8 cellular contexts compared by ENCODE assay signal in genomic region chr3:12840591-12841084, GRCh38. TPM values are rescaled to one million over a fixed set of nuclear protein-coding genes. Genes with fewer than 3 reads are reported as not detected.
A peak's percentile ranks its signal among the peaks of the same experiment; 100 is the strongest.
DNase-seq lines count a peak whose midpoint lies in the region; ATAC-seq, FAIRE-seq and TF ChIP-seq lines count a peak whose summit lies in the region.

No MANE protein-coding gene starts in this region.

- peak overlapping the region; percentile 84 for H3K4me2 ChIP-seq in A549

- peak overlapping the region; percentile 98 for H3K4me3 ChIP-seq in A549
- H3K4me3 ChIP-seq in right cardiac atrium (ENCODE audit: low read length): peak overlapping the region; percentile 56

- H3K36me3 Mint-ChIP-seq in WTC11: peaks cover 59% of the 10 kb centered on the region
- H3K36me3 Mint-ChIP-seq in stimulated activated memory B cell treated with anti-CD40 and anti-IgM and Interleukin-4, amounts not matched to agents 10 μg/mL and 1 μg/mL and 100 μg/mL, for 72 hours: peaks cover 52% of the 10 kb centered on the region

- H3K27ac ChIP-seq in A549 (peak overlapping the region; percentile 95 to 97), right cardiac atrium (ENCODE audit: low read length) (peak overlapping the region; percentile 74)

- no peak for FAIRE-seq in A549 (lab: Jason Lieb, UNC)

- TF ChIP-seq CTCF in A549 (IDR thresholded peaks at IDR 0.05) (no peak), WTC11 (IDR thresholded peaks at IDR 0.05) (no peak)

- WGBS in A549 (ENCODE audit: missing lambda C conversion rate): 8% methylated on average over 13 of the region's 13 CpGs
- WGBS in right cardiac atrium: 9% methylated on average over 13 of the region's 13 CpGs

- no peak for DNase-seq in A549 (ENCODE audit: low read depth in 1 of 2, low spot score in 1 of 2)
- no peak for DNase-seq in WTC11 (ENCODE audit: low spot score)
- DNase-seq in right cardiac atrium: no peak
- no peak for DNase-seq in posterior vena cava (ENCODE audit: low spot score)
- no peak for DNase-seq in NCI-H510A treated with DMSO at 0.1 percent for 48 hours (lab: John Stamatoyannopoulos, UW)
- DNase-seq in NCI-H187 (lab: John Stamatoyannopoulos, UW): no peak

- peaks cover 57% of the 10 kb centered on the region for H3K4me1 Mint-ChIP-seq in WTC11
- peaks cover 52% of the 10 kb centered on the region for H3K4me1 Mint-ChIP-seq in stimulated activated memory B cell treated with anti-CD40 and anti-IgM and Interleukin-4, amounts not matched to agents 10 μg/mL and 1 μg/mL and 100 μg/mL, for 72 hours

- intact Hi-C loops in right cardiac atrium (cut with DNase I): no loop called here
- intact Hi-C loops in posterior vena cava (cut with DNase I): no loop called here

- no peaks in the 10 kb centered on the region for H3K27me3 ChIP-seq in right cardiac atrium (ENCODE audit: control insufficient read depth, insufficient read depth)

- no peaks in the 10 kb centered on the region; the same call in 1 of the 2 replicates for H3K27me3 Mint-ChIP-seq in WTC11 (ENCODE audit: low read depth)
- no peaks in the 10 kb centered on the region for H3K27me3 Mint-ChIP-seq in stimulated activated memory B cell treated with anti-CD40 and anti-IgM and Interleukin-4, amounts not matched to agents 10 μg/mL and 1 μg/mL and 100 μg/mL, for 72 hours

- CTCF ChIA-PET in A549 (lab: Yijun Ruan, JAX) (interaction anchor here (0.7 to 3.5 kb wide), 14 partner anchors 9 to 51 kb away, joined by 3 to 47 read pairs (median 8); no protein-coding TSS in a partner anchor), WTC11 (lab: Charles Lee) (interaction anchor here (1.2 to 2.7 kb wide), 7 partner anchors 11 to 295 kb away, joined by 3 to 10 read pairs (median 5); no protein-coding TSS in a partner anchor)

- H3K9me3 Mint-ChIP-seq in WTC11: peaks cover 7% of the 10 kb centered on the region
- no peaks in the 10 kb centered on the region for H3K9me3 Mint-ChIP-seq in stimulated activated memory B cell treated with anti-CD40 and anti-IgM and Interleukin-4, amounts not matched to agents 10 μg/mL and 1 μg/mL and 100 μg/mL, for 72 hours

- no peak for TF ChIP-seq RAD21 in A549 (conservative IDR thresholded peaks at IDR 0.05 in 1 of 2, IDR thresholded peaks at IDR 0.05 in 1 of 2)

- no peak for TF ChIP-seq POLR2A in A549 (IDR thresholded peaks at IDR 0.05; ENCODE audit: low read length)

- H3K4me1 ChIP-seq in A549 (peaks cover 33% of the 10 kb centered on the region), right cardiac atrium (ENCODE audit: control insufficient read depth, insufficient read depth, low read length) (peaks cover 9% of the 10 kb centered on the region)

- no peak for TF ChIP-seq EP300 in A549 (IDR thresholded peaks at IDR 0.05)

- peak overlapping the region; percentile 98 for H3K4me3 Mint-ChIP-seq in WTC11
- peak overlapping the region; percentile 93 for H3K4me3 Mint-ChIP-seq in stimulated activated memory B cell treated with anti-CD40 and anti-IgM and Interleukin-4, amounts not matched to agents 10 μg/mL and 1 μg/mL and 100 μg/mL, for 72 hours

- no peaks in the 10 kb centered on the region for H3K9me3 ChIP-seq in A549
- no peaks in the 10 kb centered on the region for H3K9me3 ChIP-seq in right cardiac atrium (ENCODE audit: control insufficient read depth, low read length)

- peak overlapping the region; percentile 99 for H3K27ac Mint-ChIP-seq in WTC11
- peak overlapping the region; percentile 99 for H3K27ac Mint-ChIP-seq in stimulated activated memory B cell treated with anti-CD40 and anti-IgM and Interleukin-4, amounts not matched to agents 10 μg/mL and 1 μg/mL and 100 μg/mL, for 72 hours

- POLR2A ChIA-PET in A549 (lab: Yijun Ruan, JAX): interaction anchor here (1.7 to 2.4 kb wide), 2 partner anchors 8 to 77 kb away, joined by 4 to 20 read pairs; no protein-coding TSS in a partner anchor
- POLR2A ChIA-PET in WTC11 (lab: Charles Lee): no interaction called here

- ATAC-seq in A549: peak in 1 of 2 experiments; percentile 7; a peak in 2 of 6 replicates
- ATAC-seq in GM21576 (IDR thresholded peaks at IDR 0.05; ENCODE audit: unreplicated experiment): peak; percentile 4
- no peak for ATAC-seq in WTC11
- peak; percentile 2 to 4 for ATAC-seq in right cardiac atrium
- peak; percentile 4 for ATAC-seq in stimulated activated memory B cell treated with anti-CD40 and anti-IgM and Interleukin-4, amounts not matched to agents 10 μg/mL and 1 μg/mL and 100 μg/mL, for 72 hours

TF ChIP-seq in A549, 52 proteins besides CTCF, POLR2A, EP300 and RAD21:
- TF ChIP-seq RCOR1 (IDR thresholded peaks at IDR 0.05; ENCODE audit: low read depth, low read length) (no peak), TFCP2L1 (CRISPR knock-in tag; IDR thresholded peaks at IDR 0.05) (peak; percentile 18; the same call in 1 of the 2 replicates)

TF ChIP-seq in WTC11, 78 proteins besides CTCF, POLR2A, EP300 and RAD21 (continues in another document):
- TF ChIP-seq ATF2 (CRISPR knock-in tag; IDR thresholded peaks at IDR 0.05; ENCODE audit: borderline replicate concordance, low read depth): no peak
- no peak for TF ChIP-seq ZNF138 (CRISPR knock-in tag; conservative IDR thresholded peaks at IDR 0.05)
- no peak for TF ChIP-seq E2F5 (CRISPR knock-in tag; IDR thresholded peaks at IDR 0.05)
- no peak for TF ChIP-seq NR3C1 (CRISPR knock-in tag; conservative IDR thresholded peaks at IDR 0.05; ENCODE audit: low read depth)
- no peak for TF ChIP-seq USF1 (CRISPR knock-in tag; IDR thresholded peaks at IDR 0.05)
- no peak for TF ChIP-seq ZNF121 (CRISPR knock-in tag; IDR thresholded peaks at IDR 0.05)
- peak; percentile 47; the same call in 1 of the 2 replicates for TF ChIP-seq ZNF425 (CRISPR knock-in tag; conservative IDR thresholded peaks at IDR 0.05)
- no peak for TF ChIP-seq NFE2L1 (CRISPR knock-in tag; IDR thresholded peaks at IDR 0.05)
- 0 out of 2 replicates have a peak, but pooled peaks have one; percentile 62 for TF ChIP-seq EMX1 (CRISPR knock-in tag; IDR thresholded peaks at IDR 0.05)

RNA-seq across cellular contexts. Expression of gene RPL32, which starts 0.7 kb away (rescaled TPM):
- polyA plus RNA-seq in A549 (2011; rRNA removed) (2,852 and 3,429 TPM in 2 replicates), A549 (2017; fragmentation: RNase III; extraction: RNeasy Plus Mini Kit Qiagen cat#74134 plus additional on column Dnase treatment) (2,144 to 2,316 TPM (median 2,167 TPM) in 3 replicates), right cardiac atrium (1,539 TPM)
- 2,068 and 2,204 TPM in 2 replicates for polyA plus RNA-seq in A549 (2012; cell fraction: cytosol; rRNA removed)
- 454 and 476 TPM in 2 replicates for polyA plus RNA-seq in A549 (2012; cell fraction: nucleus; rRNA removed)
- 916 and 1,159 TPM in 2 replicates for polyA minus RNA-seq in A549 (2011; rRNA and poly(A)+ RNA removed)
- total RNA-seq in WTC11 (2021) (1,643 to 1,831 TPM (median 1,818 TPM) in 3 replicates), right cardiac atrium (1,000 to 10,000 TPM in 3 of 4 donors, 100 to 1,000 TPM in 1; 993 to 1,089 (median 1,033) TPM), posterior vena cava (1,000 to 10,000 TPM; 1,198 to 1,383 TPM)

RNA-seq across cellular contexts. Expression of gene CAND2, which starts 44.2 kb away (rescaled TPM):
- polyA plus RNA-seq in A549 (2011; rRNA removed) (0.72 and 0.91 TPM in 2 replicates), A549 (2017; fragmentation: RNase III; extraction: RNeasy Plus Mini Kit Qiagen cat#74134 plus additional on column Dnase treatment) (0.67 to 1.0 TPM (median 0.84 TPM) in 3 replicates), right cardiac atrium (36.6 TPM)
- 0.79 and 1.1 TPM in 2 replicates for polyA plus RNA-seq in A549 (2012; cell fraction: cytosol; rRNA removed)
- 2.3 and 3.1 TPM in 2 replicates for polyA plus RNA-seq in A549 (2012; cell fraction: nucleus; rRNA removed)
- polyA minus RNA-seq in A549 (2011; rRNA and poly(A)+ RNA removed): 1.4 and 4.9 TPM in 2 replicates
- total RNA-seq in WTC11 (2021) (13.7 to 15.4 TPM (median 14.3 TPM) in 3 replicates), right cardiac atrium (10 to 100 TPM; 33.2 to 63.6 (median 50.4) TPM), posterior vena cava (10 to 100 TPM; 13.1 to 16.8 TPM)
